17 cellular contexts compared by ENCODE assay signal in the genomic region with DNA sequence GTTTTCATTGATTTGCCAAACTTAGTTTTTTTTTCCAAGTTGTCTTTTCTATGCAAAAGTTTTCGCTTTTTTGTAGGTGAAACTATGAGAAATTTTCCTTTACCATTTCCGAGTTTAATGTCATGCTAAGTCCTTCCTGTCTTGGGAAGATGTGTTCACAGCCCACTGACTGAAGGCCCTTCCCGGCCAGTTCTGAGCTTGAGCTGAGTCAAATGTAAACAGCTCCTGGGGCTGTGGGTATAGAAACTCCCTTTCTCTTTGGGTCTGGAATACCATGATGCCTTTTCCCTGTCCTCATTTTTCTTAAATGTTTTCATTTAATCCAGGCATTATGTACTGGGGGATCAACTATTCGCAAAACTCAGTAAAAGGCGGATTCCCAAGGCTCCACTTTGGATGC.
"Had no signal": no experiment of that assay in that cellular context is flagged by ENCODE, and none has a peak within 500 bp of the region (broad histone marks: within the 10 kb centered on the region; RNA-seq: fewer than 3 reads in every experiment).

No MANE protein-coding gene starts in this region.

- FAIRE-seq: bronchial epithelial cell, kidney had no signal

- DNase-seq: activated CD4-positive, alpha-beta T cell treated with anti-CD3 and anti-CD28 coated beads for 4 hours; activated CD8-positive, alpha-beta memory T cell treated with anti-CD3 and anti-CD28 coated beads, Interleukin-2, amount 50 U/mL, for 4 hours; activated CD8-positive, alpha-beta T cell treated with anti-CD3 and anti-CD28 coated beads, Interleukin-2, amount 10 ng/mL, durations not matched to agents 7 days and 5 days; activated gamma-delta T cell treated with Interleukin-2 at 50 U/mL for 16 hours; activated T-cell treated with anti-CD3 and anti-CD28 coated beads, Interleukin-2, amount 50 U/mL, for 48 hours; aorta; kidney; left lung; natural killer cell; spleen; stimulated activated naive CD8-positive, alpha-beta T cell treated with anti-CD3 and anti-CD28 coated beads, Interleukin-15, amount 100 ng/mL, for 72 hours; T-helper 2 cell had no signal

- ATAC-seq: activated CD8-positive, alpha-beta T cell treated with anti-CD3 and anti-CD28 coated beads, Interleukin-2, amount 10 ng/mL, durations not matched to agents 7 days and 5 days; left lung; natural killer cell; sciatic nerve; stimulated activated naive CD8-positive, alpha-beta T cell treated with anti-CD3 and anti-CD28 coated beads, Interleukin-15, amount 100 ng/mL, for 72 hours; WTC11 had no signal

- H3K27ac ChIP-seq: epithelial cell of prostate, left lung, spleen had no signal

- H3K27me3 ChIP-seq: left lung, neutrophil had no signal

- H3K9me3 ChIP-seq: left lung, neutrophil, spleen had no signal

- H3K4me3 ChIP-seq: left lung, spleen had no signal
